In genomic region chr10:124802313-124802675, GRCh38 we compare ENCODE assay signal across 8 cellular contexts. TPM values are rescaled to one million over a fixed set of nuclear protein-coding genes. Genes with fewer than 3 reads are reported as not detected.
A peak's percentile ranks its signal among the peaks of the same experiment; 100 is the strongest.
DNase-seq lines count a peak whose midpoint lies in the region; ATAC-seq and TF ChIP-seq lines count a peak whose summit lies in the region.

No MANE protein-coding gene starts in this region.

- intact Hi-C loops in CD4-positive, alpha-beta T cell (cut with DNase I, micrococcal nuclease), result loop anchor here in 1 of 2 experiments (10.0 kb wide), 1 partner anchor 1023 kb away; the partner anchor contains the start of genes BCCIP and UROS
- intact Hi-C loops in left ventricle myocardium superior (cut with micrococcal nuclease), result no loop called here

- H3K4me1 ChIP-seq in skeletal muscle tissue (ENCODE audit: control insufficient read depth in 3 of 3, insufficient read depth in 3 of 3, low read length in 3 of 3), result peaks cover 7 to 19% (median 11%) of the 10 kb centered on the region in 3 donors

- peaks cover 22% of the 10 kb centered on the region for H3K4me1 Mint-ChIP-seq in CD4-positive, alpha-beta T cell (ENCODE audit: low read depth)

- no peaks in the 10 kb centered on the region for H3K27me3 Mint-ChIP-seq in CD4-positive, alpha-beta T cell

- H3K9ac ChIP-seq in skeletal muscle tissue (ENCODE audit: low read depth in 1 of 3, low read length in 3 of 3), result peak overlapping the region; percentile 92 to 99 (median 97)

- H3K4me3 Mint-ChIP-seq in CD4-positive, alpha-beta T cell, result peak overlapping the region; percentile 96

- no peaks in the 10 kb centered on the region for H3K27me3 ChIP-seq in CD4-positive, alpha-beta T cell (ENCODE audit: control insufficient read depth, insufficient read depth, low read length)
- no peaks in the 10 kb centered on the region for H3K27me3 ChIP-seq in WERI-Rb-1 (ENCODE audit: insufficient read depth, low read depth, severe bottlenecking)
- no peaks in the 10 kb centered on the region for H3K27me3 ChIP-seq in skeletal muscle tissue (ENCODE audit: control insufficient read depth in 3 of 3, insufficient read depth in 3 of 3, low read length in 3 of 3)

- no peaks in the 10 kb centered on the region for H3K9me3 ChIP-seq in CD4-positive, alpha-beta T cell (ENCODE audit: control insufficient read depth, low read length)
- H3K9me3 ChIP-seq in WERI-Rb-1 (ENCODE audit: severe bottlenecking) (no peaks in the 10 kb centered on the region), skeletal muscle tissue (ENCODE audit: control insufficient read depth in 3 of 3, low read length in 3 of 3) (no peaks in the 10 kb centered on the region)

- H3K36me3 Mint-ChIP-seq in CD4-positive, alpha-beta T cell (ENCODE audit: low read depth), result peaks cover 5% of the 10 kb centered on the region

- POLR2A ChIA-PET in CD4-positive, alpha-beta T cell (lab: Charles Lee), result interaction anchor here (0.8 to 3.4 kb wide), 6 partner anchors 10 to 1848 kb away, joined by 3 to 37 read pairs (median 4); partner anchors contain the start of genes C10orf88, EEF1AKMT2 and LHPP

- H3K27ac Mint-ChIP-seq in CD4-positive, alpha-beta T cell, result peak overlapping the region; percentile 86

- H3K4me3 ChIP-seq in WERI-Rb-1 (ENCODE audit: low read depth, low read length) (peak overlapping the region; percentile 95), skeletal muscle tissue (ENCODE audit: low read length in 3 of 3) (peak overlapping the region; percentile 85 to 91 (median 89))

- no peak for DNase-seq in CD4-positive, alpha-beta T cell
- DNase-seq in WERI-Rb-1 (no peak), left ventricle myocardium superior (no peak), DMS153 treated with DMSO at 0.1 percent for 48 hours (lab: John Stamatoyannopoulos, UW; ENCODE audit: unreplicated experiment) (no peak)
- no peak for DNase-seq in central memory CD4-positive, alpha-beta T cell

- no peak for TF ChIP-seq CTCF in CD4-positive, alpha-beta T cell (IDR thresholded peaks at IDR 0.05)
- no peak for TF ChIP-seq CTCF in WERI-Rb-1 (IDR thresholded peaks at IDR 0.05; ENCODE audit: low read depth, low read length)

- H3K36me3 ChIP-seq in WERI-Rb-1, result peaks cover 6% of the 10 kb centered on the region; the same call in 1 of the 2 replicates
- no peaks in the 10 kb centered on the region for H3K36me3 ChIP-seq in skeletal muscle tissue (ENCODE audit: control insufficient read depth in 3 of 3, insufficient read depth in 3 of 3, low read length in 3 of 3)

- no peaks in the 10 kb centered on the region for H3K9me3 Mint-ChIP-seq in CD4-positive, alpha-beta T cell

- H3K27ac ChIP-seq in CD4-positive, alpha-beta T cell (ENCODE audit: low read depth, low read length), result peak overlapping the region; percentile 72
- H3K27ac ChIP-seq in WERI-Rb-1, result peak overlapping the region; percentile 85
- peak overlapping the region; percentile 78 for H3K27ac ChIP-seq in skeletal muscle tissue (ENCODE audit: low read depth, low read length)

- CTCF ChIA-PET in CD4-positive, alpha-beta T cell (lab: Charles Lee), result interaction anchor here (1.0 kb wide), 1 partner anchor 10 kb away, joined by 4 read pairs; the partner anchor contains the start of gene EEF1AKMT2

- ATAC-seq in CD4-positive, alpha-beta T cell (ENCODE audit: poor library complexity), result no peak
- ATAC-seq in GM19455 (IDR thresholded peaks at IDR 0.05; ENCODE audit: unreplicated experiment), result peak; percentile 28
- peak; percentile 43 for ATAC-seq in HG03460 (IDR thresholded peaks at IDR 0.05; ENCODE audit: unreplicated experiment)
- ATAC-seq in left ventricle myocardium superior, result peak; percentile 10

RNA-seq across cellular contexts. Expression of gene ABRAXAS2, which starts 0.7 kb away (rescaled TPM):
- total RNA-seq in CD4-positive, alpha-beta T cell, result 1 to 10 TPM; 6.4 to 7.5 TPM
- total RNA-seq in left ventricle myocardium superior (13.8 TPM), skeletal muscle tissue (11.0 TPM)

RNA-seq across cellular contexts. Expression of gene EEF1AKMT2, which starts 10.6 kb away (rescaled TPM):
- 10 to 100 TPM; 14.4 to 16.7 TPM for total RNA-seq in CD4-positive, alpha-beta T cell
- total RNA-seq in left ventricle myocardium superior (13.7 TPM), skeletal muscle tissue (14.1 TPM)

RNA-seq across cellular contexts. Expression of gene FAM53B, which starts 58.1 kb away (rescaled TPM):
- total RNA-seq in CD4-positive, alpha-beta T cell, result 10 to 100 TPM; 32.9 to 33.6 TPM
- total RNA-seq in left ventricle myocardium superior, result 45.3 TPM
- total RNA-seq in skeletal muscle tissue, result 32.4 TPM
